Comparison of ENCODE assay signal across 10 cellular contexts in genomic region chr3:184300377-184300717, GRCh38. TPM values are rescaled to one million over a fixed set of nuclear protein-coding genes. Genes with fewer than 3 reads are reported as not detected.
A peak's percentile ranks its signal among the peaks of the same experiment; 100 is the strongest.
DNase-seq lines count a peak whose midpoint lies in the region; ATAC-seq and TF ChIP-seq lines count a peak whose summit lies in the region.
"Had no signal": no experiment of that assay in that cellular context is flagged by ENCODE, and none has a peak within 500 bp of the region (broad histone marks: within the 10 kb centered on the region; RNA-seq: fewer than 3 reads in every experiment).

No MANE protein-coding gene starts in this region.

- peaks cover 52% of the 10 kb centered on the region for H3K79me2 ChIP-seq in HCT116 (ENCODE audit: insufficient read depth, low read length)

- no TSS peak for BruUV-seq in A673 (replicated peaks; lab: Mats Ljungman, UMichigan)
- no TSS peak for BruUV-seq in HCT116 (replicated peaks; lab: Mats Ljungman, UMichigan)

- intact Hi-C loops in A673 (cut with micrococcal nuclease; ENCODE audit: unreplicated experiment) (loop anchor here (1.0 kb wide), 1 partner anchor 14 kb away; the partner anchor contains the start of gene EIF4G1), HCT116 (cut with micrococcal nuclease) (no loop called here)

- peak overlapping the region; percentile 55 to 93 for H3K27ac Mint-ChIP-seq in activated naive CD4-positive, alpha-beta T cell treated with anti-CD3 and anti-CD28 coated beads, Interleukin-2, amount 50 U/mL, for 72 hours

- H3K9me3 Mint-ChIP-seq in activated naive CD4-positive, alpha-beta T cell treated with anti-CD3 and anti-CD28 coated beads, Interleukin-2, amount 50 U/mL, for 72 hours, result no peaks in the 10 kb centered on the region

- RAD21 ChIA-PET in HCT116 (lab: Charles Lee; ENCODE audit: low non-redundant PET in 1 of 2, low total read pairs in 2 of 2, uncharacterized antibody in 2 of 2, unreplicated experiment in 2 of 2), result no interaction called here

- TF ChIP-seq POLR2A in HCT116 (IDR thresholded peaks at IDR 0.05; ENCODE audit: borderline replicate concordance, extremely low read depth, insufficient read depth, insufficient read length) (no peak), gastroesophageal sphincter (IDR thresholded peaks at IDR 0.05) (no peak)

- H3K4me2 ChIP-seq in HCT116 (ENCODE audit: low read length), result peak overlapping the region; percentile 91

- H3K4me1 ChIP-seq in A673 (ENCODE audit: insufficient read depth, low read length, poor library complexity, severe bottlenecking), result peaks cover 9% of the 10 kb centered on the region
- H3K4me1 ChIP-seq in HCT116 (ENCODE audit: control insufficient read depth in 1 of 2, insufficient read depth in 2 of 2, low read length in 2 of 2), result peaks cover 4 to 14% of the 10 kb centered on the region in 2 experiments
- peaks cover 0 to 34% (median 12%) of the 10 kb centered on the region in 3 donors for H3K4me1 ChIP-seq in gastroesophageal sphincter

- no peaks in the 10 kb centered on the region for H3K27me3 ChIP-seq in A673 (replicated peaks; ENCODE audit: insufficient read depth, low read depth, low read length, poor library complexity)
- no peaks in the 10 kb centered on the region for H3K27me3 ChIP-seq in HCT116 (ENCODE audit: insufficient read depth, low read length)
- no peaks in the 10 kb centered on the region for H3K27me3 ChIP-seq in gastroesophageal sphincter

- H3K9me3 ChIP-seq in A673 (ENCODE audit: low read depth, low read length, poor library complexity, severe bottlenecking) (no peaks in the 10 kb centered on the region), HCT116 (ENCODE audit: control insufficient read depth in 1 of 2, insufficient read depth in 1 of 2, low read depth in 1 of 2, low read length in 2 of 2) (no peaks in the 10 kb centered on the region), gastroesophageal sphincter (no peaks in the 10 kb centered on the region)

- POLR2A ChIA-PET in A673 (lab: Charles Lee; ENCODE audit: low non-redundant PET), result no interaction called here
- POLR2A ChIA-PET in HCT116 (lab: Charles Lee), result no interaction called here

- ATAC-seq in HCT116, result no peak
- ATAC-seq in activated naive CD4-positive, alpha-beta T cell treated with anti-CD3 and anti-CD28 coated beads, Interleukin-2, amount 50 U/mL, for 72 hours, result no peak
- ATAC-seq in gastroesophageal sphincter, result no peak

- DNase-seq in A673 (ENCODE audit: low spot score), result no peak
- no peak for DNase-seq in HCT116 (ENCODE audit: low read depth, low spot score)
- no peak for DNase-seq in activated naive CD4-positive, alpha-beta T cell treated with anti-CD3 and anti-CD28 coated beads, Interleukin-2, amount 50 U/mL, for 72 hours (ENCODE audit: low spot score in 2 of 2)
- DNase-seq in kidney tubule cell (ENCODE audit: low spot score), result peak; percentile 88
- DNase-seq in NCI-H510A (lab: John Stamatoyannopoulos, UW), result no peak
- DNase-seq in cortex of kidney (lab: John Stamatoyannopoulos, UW), result no peak
- no peak for DNase-seq in hepatic stellate cell (ENCODE audit: low spot score)

- H3K4me3 ChIP-seq in A673 (ENCODE audit: low read depth, low read length, poor library complexity, severe bottlenecking) (peak overlapping the region; percentile 88), HCT116 (replicated peaks in 1 of 2; ENCODE audit: low read depth in 1 of 2, low read length in 2 of 2) (peak overlapping the region; percentile 72 to 84), gastroesophageal sphincter (peak overlapping the region in 1 of 2 donors; percentile 69)

- H3K27ac ChIP-seq in A673 (ENCODE audit: low read depth, low read length, poor library complexity, severe bottlenecking) (peak overlapping the region; percentile 80), HCT116 (ENCODE audit: low read depth, low read length) (no peak overlapping the region), gastroesophageal sphincter (no peak overlapping the region)

- H2AFZ ChIP-seq in HCT116 (ENCODE audit: low read depth, low read length, poor library complexity, severe bottlenecking), result no peak overlapping the region

- peak overlapping the region; percentile 91 for H3K9ac ChIP-seq in HCT116 (ENCODE audit: low read length)

- H3K36me3 ChIP-seq in A673 (ENCODE audit: insufficient read depth, low read length, poor library complexity, severe bottlenecking) (peaks cover 56% of the 10 kb centered on the region), HCT116 (ENCODE audit: control insufficient read depth in 1 of 2, insufficient read depth in 2 of 2, low read length in 2 of 2) (peaks cover 41 to 42% of the 10 kb centered on the region in 2 experiments), gastroesophageal sphincter (peaks cover 0 to 53% of the 10 kb centered on the region in 2 donors)

- no peak for TF ChIP-seq RAD21 in HCT116 (IDR thresholded peaks at IDR 0.05; ENCODE audit: low read depth)

- 56% methylated on average over 2 to 3 of the region's 3 CpGs for WGBS in gastroesophageal sphincter (ENCODE audit: low coverage in 1 of 2), 2 donors

- no peaks in the 10 kb centered on the region for H4K20me1 ChIP-seq in HCT116 (ENCODE audit: insufficient read depth)

- CTCF ChIA-PET in A673 (lab: Charles Lee), result no interaction called here
- CTCF ChIA-PET in HCT116 (lab: Charles Lee), result no interaction called here

- TF ChIP-seq CTCF in A673 (conservative IDR thresholded peaks at IDR 0.05; ENCODE audit: low read depth, low read length) (no peak), HCT116 (IDR thresholded peaks at IDR 0.05 in 2 of 3, conservative IDR thresholded peaks at IDR 0.05 in 1 of 3; ENCODE audit: borderline replicate concordance in 1 of 3, insufficient read depth in 1 of 3, low read depth in 2 of 3, low read length in 2 of 3) (no peak), gastroesophageal sphincter (IDR thresholded peaks at IDR 0.05) (no peak)

- TF ChIP-seq EP300 in gastroesophageal sphincter (IDR thresholded peaks at IDR 0.05), result no peak

- H3K9me2 ChIP-seq in HCT116 (ENCODE audit: insufficient read depth), result no peaks in the 10 kb centered on the region

- H3K36me3 Mint-ChIP-seq in activated naive CD4-positive, alpha-beta T cell treated with anti-CD3 and anti-CD28 coated beads, Interleukin-2, amount 50 U/mL, for 72 hours, result peaks cover 23 to 25% of the 10 kb centered on the region in 2 donors

TF ChIP-seq in HCT116, 20 proteins besides CTCF, POLR2A, EP300 and RAD21:
- TF ChIP-seq CBX3 (IDR thresholded peaks at IDR 0.05; ENCODE audit: low read depth), result no peak
- no peak for TF ChIP-seq REST (IDR thresholded peaks at IDR 0.05; ENCODE audit: low read depth)

RNA-seq across cellular contexts. Expression of gene PSMD2, which starts 1.3 kb away (rescaled TPM):
- 622 and 645 TPM in 2 replicates for total RNA-seq in A673 (2021)
- total RNA-seq in HCT116 (2021; ENCODE audit: unreplicated experiment), result 402 TPM
- polyA plus RNA-seq in HCT116 (2012), result 346 and 369 TPM in 2 replicates
- 100 to 1,000 TPM; 241 to 252 TPM for total RNA-seq in activated naive CD4-positive, alpha-beta T cell treated with anti-CD3 and anti-CD28 coated beads, Interleukin-2, amount 50 U/mL, for 72 hours
- total RNA-seq in gastroesophageal sphincter, result 100 to 1,000 TPM; 225 to 365 (median 273) TPM

RNA-seq across cellular contexts. Expression of gene EIF4G1, which starts 14.1 kb away (rescaled TPM):
- 475 and 559 TPM in 2 replicates for total RNA-seq in A673 (2021)
- total RNA-seq in HCT116 (2021; ENCODE audit: unreplicated experiment), result 496 TPM
- polyA plus RNA-seq in HCT116 (2012), result 272 and 284 TPM in 2 replicates
- total RNA-seq in activated naive CD4-positive, alpha-beta T cell treated with anti-CD3 and anti-CD28 coated beads, Interleukin-2, amount 50 U/mL, for 72 hours, result 100 to 1,000 TPM; 256 to 376 TPM
- total RNA-seq in gastroesophageal sphincter, result 100 to 1,000 TPM; 233 to 431 (median 300) TPM

RNA-seq across cellular contexts. Expression of gene ECE2, which starts 24.5 kb away (rescaled TPM):
- total RNA-seq in A673 (2021), result not detected in 2 replicates
- not detected for total RNA-seq in HCT116 (2021; ENCODE audit: unreplicated experiment)
- polyA plus RNA-seq in HCT116 (2012), result 0.02 TPM in 1 of 2 replicates, not detected in the other
- total RNA-seq in activated naive CD4-positive, alpha-beta T cell treated with anti-CD3 and anti-CD28 coated beads, Interleukin-2, amount 50 U/mL, for 72 hours, result under 1 TPM in 1 of 2 donors, not detected in 1; 0.18 TPM
- total RNA-seq in gastroesophageal sphincter, result under 1 TPM; 0.12 to 0.67 (median 0.52) TPM
- total RNA-seq: mononuclear cell had no signal
- polyA plus RNA-seq: thymus had no signal

RNA-seq across cellular contexts. Expression of gene FAM131A, which starts 37.1 kb away (rescaled TPM):
- total RNA-seq in A673 (2021) (15.1 and 23.2 TPM in 2 replicates), HCT116 (2021; ENCODE audit: unreplicated experiment) (17.8 TPM), gastroesophageal sphincter (10 to 100 TPM; 53.9 to 71.4 (median 65.3) TPM)
- 16.5 and 18.7 TPM in 2 replicates for polyA plus RNA-seq in HCT116 (2012)
- 1 to 10 TPM; 4.1 to 6.8 TPM for total RNA-seq in activated naive CD4-positive, alpha-beta T cell treated with anti-CD3 and anti-CD28 coated beads, Interleukin-2, amount 50 U/mL, for 72 hours

RNA-seq across cellular contexts. Expression of gene CAMK2N2, which starts 39.0 kb away (rescaled TPM):
- total RNA-seq in A673 (2021) (1.3 and 2.2 TPM in 2 replicates), HCT116 (2021; ENCODE audit: unreplicated experiment) (5.1 TPM), gastroesophageal sphincter (not detected)
- polyA plus RNA-seq in HCT116 (2012), result 1.5 and 2.0 TPM in 2 replicates
- total RNA-seq in activated naive CD4-positive, alpha-beta T cell treated with anti-CD3 and anti-CD28 coated beads, Interleukin-2, amount 50 U/mL, for 72 hours, result under 1 TPM; 0.18 to 0.34 TPM
- total RNA-seq: mononuclear cell had no signal
